8 cellular contexts compared by ENCODE assay signal in genomic region chr9:101311759-101312420, GRCh38.
DNase-seq lines count a peak whose midpoint lies in the region; ATAC-seq and TF ChIP-seq lines count a peak whose summit lies in the region.

No MANE protein-coding gene starts in this region.

- TF ChIP-seq EP300 in stomach (IDR thresholded peaks at IDR 0.05), result no peak

- ATAC-seq in GM21367 (IDR thresholded peaks at IDR 0.05; ENCODE audit: unreplicated experiment), result peak; percentile 95
- ATAC-seq in HG03558 (IDR thresholded peaks at IDR 0.05; ENCODE audit: extremely low read depth, unreplicated experiment), result peak; percentile 79

- H3K9me3 ChIP-seq in adrenal gland (replicated peaks in 1 of 3), result no peaks in the 10 kb centered on the region
- H3K9me3 ChIP-seq in stomach, result no peaks in the 10 kb centered on the region

- H3K27me3 ChIP-seq in adrenal gland (no peaks in the 10 kb centered on the region), stomach (no peaks in the 10 kb centered on the region)

- in situ Hi-C loops in G401 (cut with HindIII; ENCODE audit: low sequenced_read_pairs), result no loop called here

- H3K36me3 ChIP-seq in adrenal gland (replicated peaks in 1 of 2), result no peaks in the 10 kb centered on the region
- no peaks in the 10 kb centered on the region for H3K36me3 ChIP-seq in stomach

- H3K27ac ChIP-seq in adrenal gland (no peak overlapping the region), stomach (no peak overlapping the region)

- H3K4me3 ChIP-seq in adrenal gland (no peak overlapping the region), stomach (no peak overlapping the region)

- TF ChIP-seq CTCF in adrenal gland (IDR thresholded peaks at IDR 0.05) (peak; percentile 68 to 76 (median 73)), stomach (IDR thresholded peaks at IDR 0.05) (peak in 4 of 7 experiments; percentile 44 to 66 (median 62))

- DNase-seq in G401 (ENCODE audit: low spot score) (peak; percentile 84), NCI-H460 (ENCODE audit: extremely low read depth, low read depth) (peak; percentile 87), adrenal gland (peak in 3 of 7 donors; percentile 12 to 32 (median 22)), iPS DF 4.7 (ENCODE audit: extremely low read depth, low spot score) (peak; percentile 58), stomach (no peak)
- DNase-seq in activated CD4-positive, alpha-beta T cell treated with anti-CD3 and anti-CD28 coated beads for 48 hours, result no peak

- 16 to 21% (median 18%) methylated on average over 4 of the region's 4 CpGs for WGBS in adrenal gland, 4 donors
- 23 to 26% (median 24%) methylated on average over 4 of the region's 4 CpGs for WGBS in stomach, 5 donors

- H3K4me1 ChIP-seq in adrenal gland (replicated peaks in 1 of 2), result no peaks in the 10 kb centered on the region
- H3K4me1 ChIP-seq in stomach, result peaks cover 4 to 15% (median 7%) of the 10 kb centered on the region in 4 donors

- intact Hi-C loops in adrenal gland (cut with DNase I) (loop anchor here in 1 of 2 donors (5.0 kb wide), 3 partner anchors 190 to 710 kb away; no protein-coding TSS in a partner anchor), stomach (cut with DNase I; ENCODE audit: low total_unique reads) (loop anchor here (10.0 kb wide), 2 partner anchors 597 to 707 kb away; no protein-coding TSS in a partner anchor)

- no peak for TF ChIP-seq POLR2A in adrenal gland (IDR thresholded peaks at IDR 0.05)
- TF ChIP-seq POLR2A in stomach (IDR thresholded peaks at IDR 0.05), result no peak

Comparison
In these comparisons a context has a peak if more than half of its experiments do, and no peak if none do; other contexts are left out.
1. DNase-seq: peak in G401 (single experiment), NCI-H460 (single experiment) and iPS DF 4.7 (single experiment); none in stomach (single experiment) and activated CD4-positive, alpha-beta T cell treated with anti-CD3 and anti-CD28 coated beads for 48 hours (single experiment).